1 cellular context compared by ENCODE assay signal in the genomic region with DNA sequence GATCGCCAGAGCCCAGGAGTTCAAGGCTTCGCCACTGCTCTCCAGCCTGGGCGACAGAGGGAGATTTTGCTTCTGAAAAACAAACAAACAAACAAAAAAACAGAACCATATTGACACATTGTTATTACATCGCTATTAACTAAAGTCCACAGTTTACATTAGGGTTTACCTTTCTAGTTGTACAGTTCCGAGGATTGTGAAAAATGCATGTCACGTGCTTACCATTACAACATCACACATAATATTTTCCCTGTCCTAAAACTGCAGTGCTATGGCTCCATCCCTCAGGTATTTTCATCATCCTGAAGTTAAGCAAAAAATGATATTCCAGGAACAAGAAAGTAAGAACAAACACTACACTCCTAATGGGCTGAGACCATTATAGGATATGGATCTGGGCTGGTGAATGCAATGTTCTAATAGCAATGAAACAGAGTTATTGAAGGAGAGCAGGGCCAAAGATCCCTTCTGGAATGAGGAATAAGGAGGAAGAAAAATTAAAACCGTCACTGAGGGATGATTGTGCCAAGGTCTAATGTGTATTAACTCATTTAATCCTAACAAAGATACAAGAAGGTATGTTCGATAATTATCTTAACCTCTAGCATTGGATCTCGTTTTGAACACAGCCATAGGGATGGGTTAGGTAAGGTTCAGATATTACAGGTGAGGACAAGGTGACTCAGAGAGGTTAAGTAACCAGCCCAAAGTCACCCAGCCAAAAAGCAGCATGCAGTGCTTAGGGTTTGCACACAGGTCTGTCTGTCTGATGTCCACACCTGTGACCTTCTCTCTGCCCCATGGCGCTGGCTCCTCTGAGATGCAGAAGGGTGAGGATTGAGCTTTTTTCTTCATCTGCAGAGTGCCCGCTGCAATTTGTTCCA.
TF ChIP-seq lines count a peak whose summit lies in the region.

No MANE protein-coding gene starts in this region.

TF ChIP-seq in K562, 482 proteins besides CTCF, POLR2A, EP300 and RAD21 (continued from another document):
- TF ChIP-seq, protein P1, sequence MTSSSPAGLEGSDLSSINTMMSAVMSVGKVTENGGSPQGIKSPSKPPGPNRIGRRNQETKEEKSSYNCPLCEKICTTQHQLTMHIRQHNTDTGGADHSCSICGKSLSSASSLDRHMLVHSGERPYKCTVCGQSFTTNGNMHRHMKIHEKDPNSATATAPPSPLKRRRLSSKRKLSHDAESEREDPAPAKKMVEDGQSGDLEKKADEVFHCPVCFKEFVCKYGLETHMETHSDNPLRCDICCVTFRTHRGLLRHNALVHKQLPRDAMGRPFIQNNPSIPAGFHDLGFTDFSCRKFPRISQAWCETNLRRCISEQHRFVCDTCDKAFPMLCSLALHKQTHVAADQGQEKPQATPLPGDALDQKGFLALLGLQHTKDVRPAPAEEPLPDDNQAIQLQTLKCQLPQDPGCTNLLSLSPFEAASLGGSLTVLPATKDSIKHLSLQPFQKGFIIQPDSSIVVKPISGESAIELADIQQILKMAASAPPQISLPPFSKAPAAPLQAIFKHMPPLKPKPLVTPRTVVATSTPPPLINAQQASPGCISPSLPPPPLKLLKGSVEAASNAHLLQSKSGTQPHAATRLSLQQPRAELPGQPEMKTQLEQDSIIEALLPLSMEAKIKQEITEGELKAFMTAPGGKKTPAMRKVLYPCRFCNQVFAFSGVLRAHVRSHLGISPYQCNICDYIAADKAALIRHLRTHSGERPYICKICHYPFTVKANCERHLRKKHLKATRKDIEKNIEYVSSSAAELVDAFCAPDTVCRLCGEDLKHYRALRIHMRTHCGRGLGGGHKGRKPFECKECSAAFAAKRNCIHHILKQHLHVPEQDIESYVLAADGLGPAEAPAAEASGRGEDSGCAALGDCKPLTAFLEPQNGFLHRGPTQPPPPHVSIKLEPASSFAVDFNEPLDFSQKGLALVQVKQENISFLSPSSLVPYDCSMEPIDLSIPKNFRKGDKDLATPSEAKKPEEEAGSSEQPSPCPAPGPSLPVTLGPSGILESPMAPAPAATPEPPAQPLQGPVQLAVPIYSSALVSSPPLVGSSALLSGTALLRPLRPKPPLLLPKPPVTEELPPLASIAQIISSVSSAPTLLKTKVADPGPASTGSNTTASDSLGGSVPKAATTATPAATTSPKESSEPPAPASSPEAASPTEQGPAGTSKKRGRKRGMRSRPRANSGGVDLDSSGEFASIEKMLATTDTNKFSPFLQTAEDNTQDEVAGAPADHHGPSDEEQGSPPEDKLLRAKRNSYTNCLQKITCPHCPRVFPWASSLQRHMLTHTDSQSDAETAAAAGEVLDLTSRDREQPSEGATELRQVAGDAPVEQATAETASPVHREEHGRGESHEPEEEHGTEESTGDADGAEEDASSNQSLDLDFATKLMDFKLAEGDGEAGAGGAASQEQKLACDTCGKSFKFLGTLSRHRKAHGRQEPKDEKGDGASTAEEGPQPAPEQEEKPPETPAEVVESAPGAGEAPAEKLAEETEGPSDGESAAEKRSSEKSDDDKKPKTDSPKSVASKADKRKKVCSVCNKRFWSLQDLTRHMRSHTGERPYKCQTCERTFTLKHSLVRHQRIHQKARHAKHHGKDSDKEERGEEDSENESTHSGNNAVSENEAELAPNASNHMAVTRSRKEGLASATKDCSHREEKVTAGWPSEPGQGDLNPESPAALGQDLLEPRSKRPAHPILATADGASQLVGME (CRISPR knock-in tag; IDR thresholded peaks at IDR 0.05) = no peak
TF ChIP-seq in K562: peak in this region for 9.
